In genomic region chr12:41521872-41522379, GRCh38 we compare ENCODE assay signal across 8 cellular contexts.
DNase-seq lines count a peak whose midpoint lies in the region; ATAC-seq and TF ChIP-seq lines count a peak whose summit lies in the region.

No MANE protein-coding gene starts in this region.

- POLR2A ChIA-PET in RWPE1 (lab: Yijun Ruan, JAX; ENCODE audit: low non-redundant PET): no interaction called here

- H3K27ac ChIP-seq in heart right ventricle (peak overlapping the region; percentile 3 to 69 (median 50)), RWPE1 (no peak overlapping the region)

- peak in 7 of 8 donors; percentile 29 to 90 (median 71) for ATAC-seq in heart right ventricle
- peak; percentile 70 for ATAC-seq in HG03097 (IDR thresholded peaks at IDR 0.05; ENCODE audit: low FRiP score, unreplicated experiment)

- 24 to 48% methylated on average over 1 of the region's 1 CpG for WGBS in heart right ventricle, 2 donors

- H3K36me3 ChIP-seq in heart right ventricle: no peaks in the 10 kb centered on the region

- intact Hi-C loops in heart right ventricle (cut with DNase I): loop anchor here in 1 of 10 donors (2.0 kb wide), 1 partner anchor 57 kb away; no protein-coding TSS in a partner anchor
- intact Hi-C loops in cardiac septum (cut with DNase I): no loop called here

- H3K4me3 ChIP-seq in heart right ventricle: peak overlapping the region in 6 of 10 donors; percentile 8 to 25 (median 16)
- no peak overlapping the region for H3K4me3 ChIP-seq in fibroblast of the aortic adventitia (ENCODE audit: low read depth, low read length)

- H3K9me3 ChIP-seq in heart right ventricle: no peaks in the 10 kb centered on the region

- peaks cover 0 to 15% (median 6%) of the 10 kb centered on the region in 9 donors for H3K4me1 ChIP-seq in heart right ventricle

- CTCF ChIA-PET in RWPE1 (lab: Yijun Ruan, JAX): no interaction called here

- DNase-seq in heart right ventricle: no peak
- DNase-seq in cardiac septum (ENCODE audit: low spot score): no peak
- DNase-seq in RWPE1 (ENCODE audit: low spot score): peak; percentile 69
- peak; percentile 53 for DNase-seq in fibroblast of the aortic adventitia (ENCODE audit: low read depth)
- DNase-seq in stromal cell of bone marrow (ENCODE audit: low read depth): peak; percentile 66
- DNase-seq in SKM-1 treated with dmso at 0.1 percent for 144 hours (lab: John Stamatoyannopoulos, UW; ENCODE audit: unreplicated experiment): no peak
- no peak for DNase-seq in stimulated activated CD4-positive, alpha-beta T cell treated with anti-CD3 and anti-CD28 coated beads, Interleukin-1b, Interleukin-23, amount 100 ng/mL, for 48 hours

- H3K27me3 ChIP-seq in heart right ventricle: no peaks in the 10 kb centered on the region

- TF ChIP-seq CTCF in heart right ventricle (IDR thresholded peaks at IDR 0.05) (no peak), RWPE1 (conservative IDR thresholded peaks at IDR 0.05; ENCODE audit: low read depth) (no peak), fibroblast of the aortic adventitia (IDR thresholded peaks at IDR 0.05; ENCODE audit: insufficient read depth, low read length) (no peak)

Comparison
In these comparisons a context has a peak if more than half of its experiments do, and no peak if none do; other contexts are left out.
1. DNase-seq: peak in RWPE1 (single experiment), fibroblast of the aortic adventitia (single experiment) and stromal cell of bone marrow (single experiment); none in heart right ventricle (0 of 2), cardiac septum (single experiment), SKM-1 treated with dmso at 0.1 percent for 144 hours (single experiment) and stimulated activated CD4-positive, alpha-beta T cell treated with anti-CD3 and anti-CD28 coated beads, Interleukin-1b, Interleukin-23, amount 100 ng/mL, for 48 hours (single experiment).